ENCODE assay signal across 18 cellular contexts in the genomic region with DNA sequence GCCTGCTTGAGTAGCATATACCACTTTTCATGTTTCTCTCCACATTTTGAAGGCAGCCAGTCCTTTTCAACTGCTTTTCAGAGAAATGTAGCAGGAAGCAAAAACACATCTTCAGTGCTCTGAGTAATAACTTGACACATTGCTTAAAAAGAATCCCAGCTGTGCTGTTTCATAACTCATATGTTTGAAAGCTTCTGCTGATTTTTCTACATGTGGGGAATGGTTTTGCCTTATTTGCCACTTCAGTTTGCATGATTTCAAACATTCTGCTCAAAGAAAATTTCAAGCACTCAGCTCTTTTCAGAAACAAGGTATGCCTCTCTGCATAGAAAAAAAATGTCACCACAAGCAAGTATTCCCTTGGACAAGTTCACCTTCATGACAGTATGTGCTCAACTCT.
DNase-seq lines count a peak whose midpoint lies in the region; ATAC-seq and TF ChIP-seq lines count a peak whose summit lies in the region.
"Had no signal": no experiment of that assay in that cellular context is flagged by ENCODE, and none has a peak within 500 bp of the region (broad histone marks: within the 10 kb centered on the region; RNA-seq: fewer than 3 reads in every experiment).

No MANE protein-coding gene starts in this region.

- TF ChIP-seq EP300 in neural cell (conservative IDR thresholded peaks at IDR 0.05; ENCODE audit: poor library complexity, severe bottlenecking) = peak; percentile 31

- DNase-seq in DMS53 (lab: John Stamatoyannopoulos, UW) = peak; percentile 11
- DNase-seq in DMS53 treated with DMSO at 0.1 percent for 48 hours (lab: John Stamatoyannopoulos, UW; ENCODE audit: unreplicated experiment) = no peak
- DNase-seq in dorsolateral prefrontal cortex = no peak
- DNase-seq in activated effector memory CD4-positive, alpha-beta T cell treated with anti-CD3 and anti-CD28 coated beads, Interleukin-2, amount 50 U/mL, for 16 hours = no peak
- no peak for DNase-seq in NCI-H2196 (lab: John Stamatoyannopoulos, UW; ENCODE audit: unreplicated experiment)
- DNase-seq: AML-193; Calu3; CD4-positive, alpha-beta memory T cell; GF-D8; HCEC 1CT; KBM-7 had no signal

- no peaks in the 10 kb centered on the region for H3F3A ChIP-seq in neural cell (ENCODE audit: insufficient read depth, low read length, poor library complexity, severe bottlenecking)

- H3K4me3 ChIP-seq in dorsolateral prefrontal cortex = no peak overlapping the region
- no peak overlapping the region for H3K4me3 ChIP-seq in neural cell (ENCODE audit: low read length)
- H3K4me3 ChIP-seq: A549, BLaER1, GM23338 had no signal

- H3K9me2 ChIP-seq in neural cell (ENCODE audit: insufficient read depth, low read length) = no peaks in the 10 kb centered on the region

- H3K27ac ChIP-seq in dorsolateral prefrontal cortex (peak overlapping the region in 46 of 59 donors; percentile 20 to 85 (median 64)), neural cell (ENCODE audit: low read length) (no peak overlapping the region)
- H3K27ac ChIP-seq: 22Rv1, A549, BLaER1 had no signal

- H4K20me1 ChIP-seq in neural cell (ENCODE audit: insufficient read depth) = no peaks in the 10 kb centered on the region
- H4K20me1 ChIP-seq: BLaER1 had no signal

- TF ChIP-seq CTCF in dorsolateral prefrontal cortex (IDR thresholded peaks at IDR 0.05 in 54 of 56, conservative IDR thresholded peaks at IDR 0.05 in 2 of 56; ENCODE audit: low read depth in 1 of 56, partially characterized antibody in 56 of 56) (no peak), neural cell (IDR thresholded peaks at IDR 0.05; ENCODE audit: poor library complexity, severe bottlenecking) (no peak)

- ATAC-seq in HG03175 (IDR thresholded peaks at IDR 0.05; ENCODE audit: unreplicated experiment) = no peak
- ATAC-seq: A549, GM23338, HepG2 had no signal

- H3K27me3 ChIP-seq in dorsolateral prefrontal cortex (no peaks in the 10 kb centered on the region), neural cell (ENCODE audit: insufficient read depth, low read depth, low read length) (no peaks in the 10 kb centered on the region)
- H3K27me3 ChIP-seq: BLaER1 had no signal

- no peaks in the 10 kb centered on the region for H3K79me2 ChIP-seq in neural cell (replicated peaks; ENCODE audit: insufficient read depth, low read length)

- TF ChIP-seq RAD21 in neural cell (conservative IDR thresholded peaks at IDR 0.05) = no peak

- H2AFZ ChIP-seq in neural cell (ENCODE audit: low read depth, low read length) = no peak overlapping the region

- H3K9ac ChIP-seq in neural cell (ENCODE audit: low read length) = no peak overlapping the region
- H3K9ac ChIP-seq: BLaER1 had no signal

- intact Hi-C loops in dorsolateral prefrontal cortex (cut with DNase I) = no loop called here

- no peaks in the 10 kb centered on the region for H3K9me3 ChIP-seq in neural cell (ENCODE audit: low read length)
- H3K9me3 ChIP-seq: BLaER1 had no signal

- H3K4me2 ChIP-seq in neural cell (ENCODE audit: low read length) = no peak overlapping the region
- H3K4me2 ChIP-seq: A549, BLaER1, GM23338 had no signal

- H3K36me3 ChIP-seq in neural cell (ENCODE audit: insufficient read depth, low read length) = no peaks in the 10 kb centered on the region
- H3K36me3 ChIP-seq: BLaER1 had no signal

TF ChIP-seq in neural cell, 6 proteins besides CTCF, POLR2A, EP300 and RAD21:
- no peak for TF ChIP-seq MXI1 (conservative IDR thresholded peaks at IDR 0.05; ENCODE audit: poor library complexity, severe bottlenecking)
- TF ChIP-seq TAF1 (IDR thresholded peaks at IDR 0.05; ENCODE audit: low read depth) = no peak
- TF ChIP-seq, protein P1, sequence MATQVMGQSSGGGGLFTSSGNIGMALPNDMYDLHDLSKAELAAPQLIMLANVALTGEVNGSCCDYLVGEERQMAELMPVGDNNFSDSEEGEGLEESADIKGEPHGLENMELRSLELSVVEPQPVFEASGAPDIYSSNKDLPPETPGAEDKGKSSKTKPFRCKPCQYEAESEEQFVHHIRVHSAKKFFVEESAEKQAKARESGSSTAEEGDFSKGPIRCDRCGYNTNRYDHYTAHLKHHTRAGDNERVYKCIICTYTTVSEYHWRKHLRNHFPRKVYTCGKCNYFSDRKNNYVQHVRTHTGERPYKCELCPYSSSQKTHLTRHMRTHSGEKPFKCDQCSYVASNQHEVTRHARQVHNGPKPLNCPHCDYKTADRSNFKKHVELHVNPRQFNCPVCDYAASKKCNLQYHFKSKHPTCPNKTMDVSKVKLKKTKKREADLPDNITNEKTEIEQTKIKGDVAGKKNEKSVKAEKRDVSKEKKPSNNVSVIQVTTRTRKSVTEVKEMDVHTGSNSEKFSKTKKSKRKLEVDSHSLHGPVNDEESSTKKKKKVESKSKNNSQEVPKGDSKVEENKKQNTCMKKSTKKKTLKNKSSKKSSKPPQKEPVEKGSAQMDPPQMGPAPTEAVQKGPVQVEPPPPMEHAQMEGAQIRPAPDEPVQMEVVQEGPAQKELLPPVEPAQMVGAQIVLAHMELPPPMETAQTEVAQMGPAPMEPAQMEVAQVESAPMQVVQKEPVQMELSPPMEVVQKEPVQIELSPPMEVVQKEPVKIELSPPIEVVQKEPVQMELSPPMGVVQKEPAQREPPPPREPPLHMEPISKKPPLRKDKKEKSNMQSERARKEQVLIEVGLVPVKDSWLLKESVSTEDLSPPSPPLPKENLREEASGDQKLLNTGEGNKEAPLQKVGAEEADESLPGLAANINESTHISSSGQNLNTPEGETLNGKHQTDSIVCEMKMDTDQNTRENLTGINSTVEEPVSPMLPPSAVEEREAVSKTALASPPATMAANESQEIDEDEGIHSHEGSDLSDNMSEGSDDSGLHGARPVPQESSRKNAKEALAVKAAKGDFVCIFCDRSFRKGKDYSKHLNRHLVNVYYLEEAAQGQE (IDR thresholded peaks at IDR 0.05; ENCODE audit: borderline replicate concordance) = no peak
- TF ChIP-seq SMC3 (conservative IDR thresholded peaks at IDR 0.05; ENCODE audit: poor library complexity) = no peak
- TF ChIP-seq POLR2AphosphoS5 (IDR thresholded peaks at IDR 0.05) = no peak
- TF ChIP-seq EZH2 (IDR thresholded peaks at IDR 0.05; ENCODE audit: borderline replicate concordance, insufficient read depth, low read length, poor library complexity, severe bottlenecking) = no peak
